17 cellular contexts compared by ENCODE assay signal in the genomic region with DNA sequence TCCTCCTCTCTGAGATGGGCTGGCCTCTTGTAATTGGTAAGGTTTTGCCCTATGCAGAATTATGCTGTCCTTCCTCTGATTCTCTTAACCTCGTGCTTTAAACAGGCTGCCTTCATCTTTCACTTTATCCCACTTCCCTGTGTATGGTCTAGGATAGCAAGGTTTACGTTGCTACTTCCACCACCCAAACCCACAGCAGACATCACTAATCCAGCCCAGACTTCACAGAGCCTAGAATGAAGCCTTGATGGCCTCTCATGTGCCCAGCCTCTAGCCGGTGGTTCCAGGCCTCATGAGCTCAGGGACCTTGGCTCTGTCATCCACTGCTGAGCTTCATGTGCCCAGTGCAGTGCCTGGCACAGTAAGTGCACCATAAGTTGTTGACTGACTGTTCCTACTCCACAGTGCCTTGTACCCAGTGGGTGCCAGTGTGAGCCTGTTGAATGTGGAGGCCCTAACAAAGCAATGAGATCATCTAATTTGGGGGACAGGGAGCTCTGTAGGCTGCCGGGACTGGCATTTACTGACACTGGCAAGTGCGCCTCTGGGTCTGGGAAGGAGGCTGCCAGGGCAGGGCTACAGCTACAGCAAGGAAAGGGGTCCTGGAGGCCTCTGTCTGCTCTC. TPM values are rescaled to one million over a fixed set of nuclear protein-coding genes. Genes with fewer than 3 reads are reported as not detected.
DNase-seq lines count a peak whose midpoint lies in the region; ATAC-seq and TF ChIP-seq lines count a peak whose summit lies in the region.
"Had no signal": no experiment of that assay in that cellular context is flagged by ENCODE, and none has a peak within 500 bp of the region (broad histone marks: within the 10 kb centered on the region; RNA-seq: fewer than 3 reads in every experiment).

No MANE protein-coding gene starts in this region.

- H3K27ac Mint-ChIP-seq in activated CD8-positive, alpha-beta T cell treated with anti-CD3 and anti-CD28 coated beads for 36 hours, result peak overlapping the region; percentile 55
- H3K27ac Mint-ChIP-seq in activated CD8-positive, alpha-beta T cell treated with anti-CD3 and anti-CD28 coated beads, Interleukin-2, amount 10 ng/mL, durations not matched to agents 7 days and 5 days, result no peak overlapping the region
- peak overlapping the region; percentile 8 to 41 for H3K27ac Mint-ChIP-seq in effector memory CD8-positive, alpha-beta T cell
- no peak overlapping the region for H3K27ac Mint-ChIP-seq in progenitor cell of endocrine pancreas

- no peaks in the 10 kb centered on the region for H3K27me3 Mint-ChIP-seq in activated CD8-positive, alpha-beta T cell treated with anti-CD3 and anti-CD28 coated beads for 36 hours
- no peaks in the 10 kb centered on the region for H3K27me3 Mint-ChIP-seq in activated CD8-positive, alpha-beta T cell treated with anti-CD3 and anti-CD28 coated beads, Interleukin-2, amount 10 ng/mL, durations not matched to agents 7 days and 5 days (ENCODE audit: low read depth)
- H3K27me3 Mint-ChIP-seq in effector memory CD8-positive, alpha-beta T cell, result no peaks in the 10 kb centered on the region
- no peaks in the 10 kb centered on the region for H3K27me3 Mint-ChIP-seq in progenitor cell of endocrine pancreas

- no peak for TF ChIP-seq CTCF in activated CD8-positive, alpha-beta T cell treated with anti-CD3 and anti-CD28 coated beads for 36 hours (IDR thresholded peaks at IDR 0.05)
- no peak for TF ChIP-seq CTCF in Panc1 (IDR thresholded peaks at IDR 0.05)
- no peak for TF ChIP-seq CTCF in thyroid gland (IDR thresholded peaks at IDR 0.05)
- no peak for TF ChIP-seq CTCF in progenitor cell of endocrine pancreas (IDR thresholded peaks at IDR 0.05; ENCODE audit: unreplicated experiment)

- TF ChIP-seq POLR2A in thyroid gland (IDR thresholded peaks at IDR 0.05), result no peak

- H3K27ac ChIP-seq in Panc1 (ENCODE audit: low read length) (peak overlapping the region; percentile 29; the same call in 1 of the 2 replicates), thyroid gland (peak overlapping the region in 2 of 3 donors; percentile 74 to 93)
- H3K27ac ChIP-seq: KMS-11 had no signal

- DNase-seq in activated CD8-positive, alpha-beta T cell treated with anti-CD3 and anti-CD28 coated beads for 36 hours, result no peak
- no peak for DNase-seq in activated CD8-positive, alpha-beta T cell treated with anti-CD3 and anti-CD28 coated beads, Interleukin-2, amount 10 ng/mL, durations not matched to agents 7 days and 5 days
- DNase-seq in Panc1 (ENCODE audit: low read depth, low spot score) (no peak), thyroid gland (no peak), progenitor cell of endocrine pancreas (ENCODE audit: low spot score, unreplicated experiment) (no peak), retina (no peak)
- DNase-seq in effector memory CD8-positive, alpha-beta T cell, result no peak
- DNase-seq: activated effector memory CD4-positive, alpha-beta T cell treated with Interleukin-2 at 50 U/mL for 16 hours; Calu3; erythroblast; GF-D8; NCI-H1436; right cardiac atrium had no signal

- no peaks in the 10 kb centered on the region for H3K9me3 Mint-ChIP-seq in activated CD8-positive, alpha-beta T cell treated with anti-CD3 and anti-CD28 coated beads for 36 hours
- no peaks in the 10 kb centered on the region for H3K9me3 Mint-ChIP-seq in activated CD8-positive, alpha-beta T cell treated with anti-CD3 and anti-CD28 coated beads, Interleukin-2, amount 10 ng/mL, durations not matched to agents 7 days and 5 days (ENCODE audit: insufficient read depth)
- H3K9me3 Mint-ChIP-seq in effector memory CD8-positive, alpha-beta T cell, result no peaks in the 10 kb centered on the region
- no peaks in the 10 kb centered on the region for H3K9me3 Mint-ChIP-seq in progenitor cell of endocrine pancreas (ENCODE audit: low read depth)
- H3K9me3 Mint-ChIP-seq: nephron had no signal

- no peak for ATAC-seq in activated CD8-positive, alpha-beta T cell treated with anti-CD3 and anti-CD28 coated beads for 36 hours
- ATAC-seq in activated CD8-positive, alpha-beta T cell treated with anti-CD3 and anti-CD28 coated beads, Interleukin-2, amount 10 ng/mL, durations not matched to agents 7 days and 5 days, result no peak
- ATAC-seq in Panc1, result no peak
- no peak for ATAC-seq in effector memory CD8-positive, alpha-beta T cell (replicated peaks)
- no peak for ATAC-seq in HG02763 (IDR thresholded peaks at IDR 0.05; ENCODE audit: unreplicated experiment)
- ATAC-seq: right cardiac atrium had no signal

- POLR2A ChIA-PET in activated CD8-positive, alpha-beta T cell treated with anti-CD3 and anti-CD28 coated beads for 36 hours (lab: Charles Lee), result interaction anchor here (0.8 to 2.5 kb wide), 3 partner anchors 9 to 13 kb away, joined by 3 to 15 read pairs (median 8); a partner anchor contains a TSS
- POLR2A ChIA-PET in activated CD8-positive, alpha-beta T cell treated with anti-CD3 and anti-CD28 coated beads, Interleukin-2, amount 10 ng/mL, durations not matched to agents 7 days and 5 days (lab: Charles Lee), result interaction anchor here (1.0 to 1.5 kb wide), 3 partner anchors 12 to 17 kb away, joined by 3 to 5 read pairs (median 4); a partner anchor contains a TSS
- POLR2A ChIA-PET in Panc1 (lab: Charles Lee), result interaction anchor here (0.6 kb wide), 1 partner anchor 56 kb away, joined by 11 read pairs; no protein-coding TSS in a partner anchor

- H3K4me1 ChIP-seq in Panc1 (ENCODE audit: control insufficient read depth, insufficient read depth, low read length) (peaks cover 67% of the 10 kb centered on the region), thyroid gland (peaks cover 48 to 58% of the 10 kb centered on the region in 2 donors)

- H3K36me3 ChIP-seq in Panc1 (ENCODE audit: control insufficient read depth, insufficient read depth, low read length) (no peaks in the 10 kb centered on the region), thyroid gland (peaks cover 0 to 5% of the 10 kb centered on the region in 2 donors)

- H3K4me3 Mint-ChIP-seq in activated CD8-positive, alpha-beta T cell treated with anti-CD3 and anti-CD28 coated beads for 36 hours, result no peak overlapping the region
- no peak overlapping the region for H3K4me3 Mint-ChIP-seq in activated CD8-positive, alpha-beta T cell treated with anti-CD3 and anti-CD28 coated beads, Interleukin-2, amount 10 ng/mL, durations not matched to agents 7 days and 5 days
- H3K4me3 Mint-ChIP-seq in effector memory CD8-positive, alpha-beta T cell, result no peak overlapping the region
- H3K4me3 Mint-ChIP-seq in progenitor cell of endocrine pancreas (ENCODE audit: low read depth), result no peak overlapping the region
- H3K4me3 Mint-ChIP-seq: nephron had no signal

- CTCF ChIA-PET in activated CD8-positive, alpha-beta T cell treated with anti-CD3 and anti-CD28 coated beads for 36 hours (lab: Charles Lee), result interaction anchor here (1.1 kb wide), 1 partner anchor 9 kb away, joined by 4 read pairs; no protein-coding TSS in a partner anchor
- CTCF ChIA-PET in activated CD8-positive, alpha-beta T cell treated with anti-CD3 and anti-CD28 coated beads, Interleukin-2, amount 10 ng/mL, durations not matched to agents 7 days and 5 days (lab: Charles Lee), result no interaction called here
- CTCF ChIA-PET in Panc1 (lab: Charles Lee), result no interaction called here

- WGBS in thyroid gland, 2 donors, result 84 to 93% methylated on average over 5 of the region's 5 CpGs

- H3K27me3 ChIP-seq in Panc1 (ENCODE audit: control insufficient read depth, insufficient read depth, low read length) (no peaks in the 10 kb centered on the region), thyroid gland (no peaks in the 10 kb centered on the region)

- BruUV-seq in Panc1 (replicated peaks; lab: Mats Ljungman, UMichigan), result no TSS peak

- no peak overlapping the region for H3K4me3 ChIP-seq in Panc1 (ENCODE audit: low read depth in 2 of 2, low read length in 2 of 2)
- H3K4me3 ChIP-seq in thyroid gland (replicated peaks in 1 of 3), result no peak overlapping the region
- H3K4me3 ChIP-seq: thoracic aorta had no signal

- H3K4me1 Mint-ChIP-seq in activated CD8-positive, alpha-beta T cell treated with anti-CD3 and anti-CD28 coated beads for 36 hours (ENCODE audit: low read depth), result peaks cover 22% of the 10 kb centered on the region
- peaks cover 15% of the 10 kb centered on the region for H3K4me1 Mint-ChIP-seq in activated CD8-positive, alpha-beta T cell treated with anti-CD3 and anti-CD28 coated beads, Interleukin-2, amount 10 ng/mL, durations not matched to agents 7 days and 5 days (ENCODE audit: low read depth)
- peaks cover 26 to 34% of the 10 kb centered on the region in 2 donors for H3K4me1 Mint-ChIP-seq in effector memory CD8-positive, alpha-beta T cell (ENCODE audit: low read depth in 2 of 2)
- peaks cover 19% of the 10 kb centered on the region for H3K4me1 Mint-ChIP-seq in progenitor cell of endocrine pancreas (ENCODE audit: low read depth)

- in situ Hi-C loops in Panc1 (cut with HindIII; ENCODE audit: low pct_unique_long_range_greater_than_20kb, low sequenced_read_pairs), result no loop called here

- H3K36me3 Mint-ChIP-seq in activated CD8-positive, alpha-beta T cell treated with anti-CD3 and anti-CD28 coated beads for 36 hours (ENCODE audit: low read depth), result peaks cover 34% of the 10 kb centered on the region
- peaks cover 21% of the 10 kb centered on the region for H3K36me3 Mint-ChIP-seq in activated CD8-positive, alpha-beta T cell treated with anti-CD3 and anti-CD28 coated beads, Interleukin-2, amount 10 ng/mL, durations not matched to agents 7 days and 5 days (ENCODE audit: low read depth)
- peaks cover 47% of the 10 kb centered on the region for H3K36me3 Mint-ChIP-seq in effector memory CD8-positive, alpha-beta T cell (ENCODE audit: insufficient read depth)
- peaks cover 7% of the 10 kb centered on the region for H3K36me3 Mint-ChIP-seq in progenitor cell of endocrine pancreas (ENCODE audit: insufficient read depth)

- intact Hi-C loops in activated CD8-positive, alpha-beta T cell treated with anti-CD3 and anti-CD28 coated beads for 36 hours (cut with micrococcal nuclease), result no loop called here
- intact Hi-C loops in Panc1 (cut with micrococcal nuclease; ENCODE audit: unreplicated experiment) (loop anchor here (5.0 kb wide), 1 partner anchor 153 kb away; no protein-coding TSS in a partner anchor), thyroid gland (cut with DNase I) (no loop called here)

- no peaks in the 10 kb centered on the region for H3K9me3 ChIP-seq in Panc1 (ENCODE audit: control insufficient read depth, insufficient read depth, low read depth, low read length)
- H3K9me3 ChIP-seq in thyroid gland, result no peaks in the 10 kb centered on the region
- H3K9me3 ChIP-seq: thoracic aorta had no signal

RNA-seq across cellular contexts. Expression of a gene that starts 12.5 kb away (rescaled TPM):
- total RNA-seq in activated CD8-positive, alpha-beta T cell treated with anti-CD3 and anti-CD28 coated beads for 36 hours, result 10 to 100 TPM; 43.4 to 48.8 TPM
- 10 to 100 TPM; 36.8 to 37.9 TPM for total RNA-seq in activated CD8-positive, alpha-beta T cell treated with anti-CD3 and anti-CD28 coated beads, Interleukin-2, amount 10 ng/mL, durations not matched to agents 7 days and 5 days
- total RNA-seq in Panc1 (2021; ENCODE audit: unreplicated experiment) (61.0 TPM), thyroid gland (10 to 100 TPM; 42.7 to 98.0 (median 72.5) TPM), progenitor cell of endocrine pancreas (23.8 and 28.1 TPM in 2 replicates)
- polyA plus RNA-seq in Panc1 (2012; ENCODE audit: insufficient read length), result 53.8 TPM

Comparison
In these comparisons a context has a peak if more than half of its experiments do, and no peak if none do; other contexts are left out.
1. H3K27ac Mint-ChIP-seq: peak in activated CD8-positive, alpha-beta T cell treated with anti-CD3 and anti-CD28 coated beads for 36 hours (single experiment) and effector memory CD8-positive, alpha-beta T cell (2 of 2); none in activated CD8-positive, alpha-beta T cell treated with anti-CD3 and anti-CD28 coated beads, Interleukin-2, amount 10 ng/mL, durations not matched to agents 7 days and 5 days (single experiment) and progenitor cell of endocrine pancreas (single experiment).